In genomic region chr6:163149535-163149848, GRCh38 we compare ENCODE assay signal across 19 cellular contexts.
"Had no signal": no experiment of that assay in that cellular context is flagged by ENCODE, and none has a peak within 500 bp of the region (broad histone marks: within the 10 kb centered on the region; RNA-seq: fewer than 3 reads in every experiment).

No MANE protein-coding gene starts in this region.

- H3K4me3 Mint-ChIP-seq: activated CD4-positive, alpha-beta memory T cell treated with anti-CD3 and anti-CD28 coated beads, Interleukin-2, amount 10 ng/mL, durations not matched to agents 7 days and 5 days; activated naive CD4-positive, alpha-beta T cell treated with anti-CD3 and anti-CD28 coated beads, Interleukin-2, amount 50 U/mL, for 24 hours; effector memory CD8-positive, alpha-beta T cell; naive B cell; T-helper 17 cell had no signal

- H3K36me3 Mint-ChIP-seq: activated naive CD4-positive, alpha-beta T cell treated with anti-CD3 and anti-CD28 coated beads, Interleukin-2, amount 50 U/mL, for 24 hours had no signal

- H3K27me3 ChIP-seq: ascending aorta, brain microvascular endothelial cell, gastrocnemius medialis, thyroid gland had no signal

- H3K4me1 Mint-ChIP-seq: activated CD4-positive, alpha-beta memory T cell treated with anti-CD3 and anti-CD28 coated beads, Interleukin-2, amount 10 ng/mL, durations not matched to agents 7 days and 5 days; activated naive CD4-positive, alpha-beta T cell treated with anti-CD3 and anti-CD28 coated beads, Interleukin-2, amount 50 U/mL, for 24 hours; naive B cell; T-helper 17 cell had no signal

- H3K27me3 Mint-ChIP-seq: activated CD4-positive, alpha-beta memory T cell treated with anti-CD3 and anti-CD28 coated beads, Interleukin-2, amount 10 ng/mL, durations not matched to agents 7 days and 5 days had no signal

- H3K27ac Mint-ChIP-seq: activated CD4-positive, alpha-beta memory T cell treated with anti-CD3 and anti-CD28 coated beads, Interleukin-2, amount 10 ng/mL, durations not matched to agents 7 days and 5 days; activated naive CD4-positive, alpha-beta T cell treated with anti-CD3 and anti-CD28 coated beads, Interleukin-2, amount 50 U/mL, for 24 hours; effector memory CD8-positive, alpha-beta T cell; naive B cell; T-helper 17 cell had no signal

- H3K27ac ChIP-seq: ascending aorta, brain microvascular endothelial cell, gastrocnemius medialis, thyroid gland had no signal

- H3K9me3 Mint-ChIP-seq: activated CD4-positive, alpha-beta memory T cell treated with anti-CD3 and anti-CD28 coated beads, Interleukin-2, amount 10 ng/mL, durations not matched to agents 7 days and 5 days; activated naive CD4-positive, alpha-beta T cell treated with anti-CD3 and anti-CD28 coated beads, Interleukin-2, amount 50 U/mL, for 24 hours; effector memory CD8-positive, alpha-beta T cell had no signal

- H3K36me3 ChIP-seq: ascending aorta, brain microvascular endothelial cell, gastrocnemius medialis, thyroid gland had no signal

- H3K4me1 ChIP-seq: ascending aorta, gastrocnemius medialis, thyroid gland had no signal

- H3K4me3 ChIP-seq: ascending aorta, gastrocnemius medialis, lung, thyroid gland had no signal

- ATAC-seq: effector memory CD8-positive, alpha-beta T cell; esophagus mucosa; gastrocnemius medialis; left lobe of liver; T-helper 17 cell had no signal

- H3K9me3 ChIP-seq: ascending aorta, gastrocnemius medialis, thyroid gland had no signal

- DNase-seq: activated CD4-positive, alpha-beta memory T cell treated with anti-CD3 and anti-CD28 coated beads, Interleukin-2, amount 10 ng/mL, durations not matched to agents 7 days and 5 days; activated CD4-positive, alpha-beta T cell treated with anti-CD3 and anti-CD28 coated beads for 48 hours; activated CD4-positive, CD25-positive, alpha-beta regulatory T cell; activated gamma-delta T cell treated with Interleukin-2 at 50 U/mL for 16 hours; activated T-cell treated with anti-CD3 and anti-CD28 coated beads for 4 hours; brain microvascular endothelial cell; central memory CD4-positive, alpha-beta T cell; effector memory CD8-positive, alpha-beta T cell; gastrocnemius medialis; naive B cell; stimulated activated CD4-positive, alpha-beta T cell treated with anti-CD3 and anti-CD28 coated beads, Interleukin-2, amount 100 ng/mL, for 48 hours; stimulated activated naive CD4-positive, alpha-beta T cell treated with Interleukin-2 at 50 U/mL for 16 hours; T-helper 17 cell; thyroid gland had no signal
